Comparison of ENCODE assay signal across 9 cellular contexts in the genomic region with DNA sequence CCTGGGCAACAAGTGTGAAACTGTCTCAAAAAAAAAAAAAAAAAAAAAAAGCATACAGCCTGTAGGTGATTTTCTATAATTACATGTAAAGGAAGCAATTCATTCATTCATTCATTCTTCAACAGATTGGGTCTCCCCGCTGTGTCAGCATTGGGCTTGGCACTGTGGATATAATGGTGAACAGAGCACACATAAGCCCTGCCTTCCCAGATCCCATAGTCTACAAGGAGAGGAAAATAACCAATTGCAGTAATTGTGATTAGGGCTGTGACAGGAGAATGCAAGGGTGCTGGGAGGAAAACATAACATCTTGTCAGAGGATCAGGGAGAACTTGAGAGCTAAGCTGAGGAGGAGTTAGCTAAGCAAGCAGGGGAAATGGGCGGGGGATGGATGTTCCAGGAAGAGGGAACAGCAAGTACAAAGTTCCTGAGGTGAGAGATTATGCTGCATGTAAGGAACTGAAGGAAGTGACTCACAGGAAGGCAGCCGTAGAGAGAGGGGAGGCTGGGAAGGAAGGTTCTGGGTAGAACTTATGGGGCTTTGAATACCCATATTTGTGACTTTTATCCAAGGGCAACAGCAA. TPM values are rescaled to one million over a fixed set of nuclear protein-coding genes. Genes with fewer than 3 reads are reported as not detected.
DNase-seq lines count a peak whose midpoint lies in the region; FAIRE-seq and TF ChIP-seq lines count a peak whose summit lies in the region.
"Had no signal": no experiment of that assay in that cellular context is flagged by ENCODE, and none has a peak within 500 bp of the region (broad histone marks: within the 10 kb centered on the region; RNA-seq: fewer than 3 reads in every experiment).

No MANE protein-coding gene starts in this region.

- H3K9ac ChIP-seq in endothelial cell of umbilical vein (replicated peaks; ENCODE audit: extremely low read depth, insufficient read depth, low read length) (no peak overlapping the region), mucosa of rectum (ENCODE audit: low read depth in 1 of 2, low read length in 2 of 2) (peak overlapping the region in 1 of 2 donors; percentile 4)

- POLR2A ChIA-PET in endothelial cell of umbilical vein (lab: Charles Lee): interaction anchor here (1.6 to 2.7 kb wide), 2 partner anchors 18 to 20 kb away, joined by 6 to 9 read pairs; no protein-coding TSS in a partner anchor

- peak; percentile 89 for FAIRE-seq in endothelial cell of umbilical vein (lab: Jason Lieb, UNC)

- H3K4me3 ChIP-seq in endothelial cell of umbilical vein (replicated peaks in 1 of 3; ENCODE audit: insufficient read depth in 1 of 3, low read depth in 1 of 3, low read length in 3 of 3) (no peak overlapping the region), mucosa of rectum (ENCODE audit: low read length in 2 of 2) (no peak overlapping the region), SJCRH30 (no peak overlapping the region)

- H3K27me3 ChIP-seq in endothelial cell of umbilical vein (ENCODE audit: control insufficient read depth in 2 of 2, insufficient read depth in 2 of 2, low read length in 2 of 2) (no peaks in the 10 kb centered on the region), mucosa of rectum (ENCODE audit: control insufficient read depth in 2 of 2, insufficient read depth in 2 of 2, low read length in 2 of 2) (no peaks in the 10 kb centered on the region), SJCRH30 (no peaks in the 10 kb centered on the region)

- H3K79me2 ChIP-seq in endothelial cell of umbilical vein (ENCODE audit: control insufficient read depth, insufficient read depth, low read length): no peaks in the 10 kb centered on the region

- H3K4me1 ChIP-seq in endothelial cell of umbilical vein (ENCODE audit: control insufficient read depth, extremely low read depth, insufficient read depth, low read length) (peaks cover 48% of the 10 kb centered on the region), mucosa of rectum (ENCODE audit: control insufficient read depth in 2 of 2, insufficient read depth in 2 of 2, low read length in 2 of 2) (peaks cover 0 to 20% of the 10 kb centered on the region in 2 donors), SJCRH30 (no peaks in the 10 kb centered on the region)

- no peak for TF ChIP-seq CTCF in endothelial cell of umbilical vein (IDR thresholded peaks at IDR 0.05; ENCODE audit: extremely low read depth in 1 of 2, insufficient read depth in 1 of 2, low read depth in 1 of 2, low read length in 2 of 2)

- H3K4me2 ChIP-seq in endothelial cell of umbilical vein (ENCODE audit: insufficient read depth, low read length): peak overlapping the region; percentile 58

- intact Hi-C loops in endothelial cell of umbilical vein (cut with micrococcal nuclease): loop anchor here (1.0 kb wide), 4 partner anchors 18 to 95 kb away; partner anchors contain the start of gene KLF9

- dilution Hi-C loops in endothelial cell of umbilical vein (cut with MboI; ENCODE audit: extremely low pct_ligation_motif_present, low sequenced_read_pairs): no loop called here

- H3K9me1 ChIP-seq in endothelial cell of umbilical vein (replicated peaks; ENCODE audit: control insufficient read depth, extremely low read depth, insufficient read depth, low read length): no peaks in the 10 kb centered on the region

- DNase-seq in CD1c-positive myeloid dendritic cell (ENCODE audit: extremely low spot score) (peak; percentile 48), NCI-H69 (lab: John Stamatoyannopoulos, UW) (peak; percentile 26), endothelial cell of umbilical vein (ENCODE audit: low read depth, low spot score) (peak; percentile 93), NOMO-1 treated with DMSO at 0.1 percent for 48 hours (lab: John Stamatoyannopoulos, UW; ENCODE audit: unreplicated experiment) (no peak), NCI-H345 (lab: John Stamatoyannopoulos, UW) (no peak), SIG-M5 (lab: John Stamatoyannopoulos, UW) (no peak), SJCRH30 (no peak)
- DNase-seq: stimulated activated CD4-positive, alpha-beta T cell treated with anti-CD3 and anti-CD28 coated beads, Interleukin-4, amount 100 ng/mL, for 4 hours had no signal

- CTCF ChIA-PET in endothelial cell of umbilical vein (lab: Charles Lee): interaction anchor here (1.0 to 3.4 kb wide), 6 partner anchors 17 to 97 kb away, joined by 3 to 15 read pairs (median 7); no protein-coding TSS in a partner anchor

- H2AFZ ChIP-seq in endothelial cell of umbilical vein (ENCODE audit: low read depth, low read length): no peak overlapping the region

- BruUV-seq in endothelial cell of umbilical vein (replicated peaks; lab: Mats Ljungman, UMichigan): no TSS peak

- H3K9me3 ChIP-seq in endothelial cell of umbilical vein (replicated peaks; ENCODE audit: control insufficient read depth, insufficient read depth, low read length) (no peaks in the 10 kb centered on the region), mucosa of rectum (ENCODE audit: control insufficient read depth in 2 of 2, low read length in 2 of 2) (no peaks in the 10 kb centered on the region), SJCRH30 (replicated peaks) (no peaks in the 10 kb centered on the region)

- TF ChIP-seq POLR2A in endothelial cell of umbilical vein (IDR thresholded peaks at IDR 0.05; ENCODE audit: low read depth, low read length): peak; percentile 61

- H3K27ac ChIP-seq in endothelial cell of umbilical vein (ENCODE audit: insufficient read depth, low read depth, low read length) (peak overlapping the region; percentile 71), mucosa of rectum (ENCODE audit: low read depth in 2 of 2, low read length in 2 of 2) (peak overlapping the region; percentile 46 to 90), SJCRH30 (no peak overlapping the region)

- H3K36me3 ChIP-seq in endothelial cell of umbilical vein (ENCODE audit: control insufficient read depth in 2 of 2, extremely low read depth in 1 of 2, insufficient read depth in 2 of 2, low read length in 2 of 2): no peaks in the 10 kb centered on the region
- H3K36me3 ChIP-seq in mucosa of rectum (ENCODE audit: control insufficient read depth in 2 of 2, insufficient read depth in 2 of 2, low read length in 2 of 2): no peaks in the 10 kb centered on the region
- H3K36me3 ChIP-seq in SJCRH30: no peaks in the 10 kb centered on the region

- H4K20me1 ChIP-seq in endothelial cell of umbilical vein (replicated peaks; ENCODE audit: control insufficient read depth, extremely low read depth, insufficient read depth, low read length): no peaks in the 10 kb centered on the region

TF ChIP-seq in endothelial cell of umbilical vein, 7 proteins besides CTCF, POLR2A, EP300 and RAD21:
- peak; percentile 82 for TF ChIP-seq GATA2 (IDR thresholded peaks at IDR 0.05; ENCODE audit: insufficient read depth, insufficient read length, low read depth, low read length)
- peak; percentile 94 for TF ChIP-seq JUN (IDR thresholded peaks at IDR 0.05; ENCODE audit: borderline replicate concordance, insufficient read depth, insufficient read length, low read depth)
- TF ChIP-seq FOS (IDR thresholded peaks at IDR 0.05; ENCODE audit: borderline replicate concordance, insufficient read depth, low read length): peak; percentile 92
- no peak for TF ChIP-seq EZH2 (IDR thresholded peaks at IDR 0.05; ENCODE audit: borderline replicate concordance, low read depth, low read length, severe bottlenecking)
- TF ChIP-seq POLR2AphosphoS5 (IDR thresholded peaks at IDR 0.05; ENCODE audit: insufficient read depth, low read depth, low read length): peak; percentile 91

RNA-seq across cellular contexts. Expression of gene KLF9, which starts 24.0 kb away (rescaled TPM):
- 17.2 and 23.1 TPM in 2 replicates for total RNA-seq in endothelial cell of umbilical vein
- 6.6 and 7.3 TPM in 2 replicates for polyA plus RNA-seq in endothelial cell of umbilical vein
- polyA plus RNA-seq in endothelial cell of umbilical vein (2011; cell fraction: cytosol; rRNA removed): 9.9 and 12.0 TPM in 2 replicates
- 13.0 and 15.9 TPM in 2 replicates for polyA plus RNA-seq in endothelial cell of umbilical vein (2011; cell fraction: nucleus; rRNA removed)
- polyA plus RNA-seq in endothelial cell of umbilical vein (2012): 11.0 and 16.4 TPM in 2 replicates
- 10.0 and 12.9 TPM in 2 replicates for polyA minus RNA-seq in endothelial cell of umbilical vein
- 2.4 TPM for polyA minus RNA-seq in endothelial cell of umbilical vein (2011; cell fraction: cytosol; rRNA and poly(A)+ RNA removed)
- 20.2 and 29.8 TPM in 2 replicates for polyA minus RNA-seq in endothelial cell of umbilical vein (2011; cell fraction: nucleus; rRNA and poly(A)+ RNA removed)
- total RNA-seq in SJCRH30 (2014; rRNA removed; shearing (Covaris generic)): 13.4 and 14.4 TPM in 2 replicates

Comparison
In these comparisons a context has a peak if more than half of its experiments do, and no peak if none do; other contexts are left out.
1. DNase-seq: peak in CD1c-positive myeloid dendritic cell (single experiment), NCI-H69 (single experiment) and endothelial cell of umbilical vein (single experiment); none in NOMO-1 treated with DMSO at 0.1 percent for 48 hours (single experiment), NCI-H345 (single experiment), SIG-M5 (single experiment) and SJCRH30 (0 of 2).